8 cellular contexts compared by ENCODE assay signal in genomic region chr6:128491643-128492206, GRCh38. TPM values are rescaled to one million over a fixed set of nuclear protein-coding genes. Genes with fewer than 3 reads are reported as not detected.
DNase-seq lines count a peak whose midpoint lies in the region; ATAC-seq and TF ChIP-seq lines count a peak whose summit lies in the region.

No MANE protein-coding gene starts in this region.

- no peaks in the 10 kb centered on the region for H3K9me3 ChIP-seq in CD4-positive, alpha-beta T cell (ENCODE audit: control insufficient read depth, low read length)
- H3K9me3 ChIP-seq in SK-N-MC (ENCODE audit: low read depth, low read length) (no peaks in the 10 kb centered on the region), gastroesophageal sphincter (no peaks in the 10 kb centered on the region), sigmoid colon (no peaks in the 10 kb centered on the region)

- H3K4me1 Mint-ChIP-seq in CD4-positive, alpha-beta T cell (ENCODE audit: low read depth) = peaks cover 5% of the 10 kb centered on the region

- TF ChIP-seq EP300 in gastroesophageal sphincter (IDR thresholded peaks at IDR 0.05) (no peak), sigmoid colon (IDR thresholded peaks at IDR 0.05) (no peak)

- H3K36me3 ChIP-seq in SK-N-MC (ENCODE audit: insufficient read depth, low read length) (no peaks in the 10 kb centered on the region), gastroesophageal sphincter (no peaks in the 10 kb centered on the region), sigmoid colon (no peaks in the 10 kb centered on the region)

- H3K9me3 Mint-ChIP-seq in CD4-positive, alpha-beta T cell = no peaks in the 10 kb centered on the region

- H3K36me3 Mint-ChIP-seq in CD4-positive, alpha-beta T cell (ENCODE audit: low read depth) = no peaks in the 10 kb centered on the region

- peaks cover 21% of the 10 kb centered on the region for H3K27me3 Mint-ChIP-seq in CD4-positive, alpha-beta T cell

- CTCF ChIA-PET in CD4-positive, alpha-beta T cell (lab: Charles Lee) = no interaction called here

- DNase-seq in CD4-positive, alpha-beta T cell = no peak
- peak; percentile 66 for DNase-seq in SK-N-MC (ENCODE audit: low read depth, low spot score)
- no peak for DNase-seq in sigmoid colon
- DNase-seq in EL = no peak

- TF ChIP-seq POLR2A in gastroesophageal sphincter (IDR thresholded peaks at IDR 0.05) (no peak), sigmoid colon (IDR thresholded peaks at IDR 0.05) (no peak)

- ATAC-seq in CD4-positive, alpha-beta T cell (ENCODE audit: poor library complexity) = no peak
- ATAC-seq in HG02623 (IDR thresholded peaks at IDR 0.05; ENCODE audit: unreplicated experiment) = peak; percentile 54
- peak; percentile 69 for ATAC-seq in gastroesophageal sphincter
- ATAC-seq in GM19328 (IDR thresholded peaks at IDR 0.05; ENCODE audit: unreplicated experiment) = no peak
- no peak for ATAC-seq in GM19397 (IDR thresholded peaks at IDR 0.05; ENCODE audit: unreplicated experiment)

- peak overlapping the region; percentile 5 for H3K4me3 Mint-ChIP-seq in CD4-positive, alpha-beta T cell

- no peaks in the 10 kb centered on the region for H3K27me3 ChIP-seq in CD4-positive, alpha-beta T cell (ENCODE audit: control insufficient read depth, insufficient read depth, low read length)
- no peaks in the 10 kb centered on the region for H3K27me3 ChIP-seq in gastroesophageal sphincter
- H3K27me3 ChIP-seq in sigmoid colon = no peaks in the 10 kb centered on the region

- H3K9ac ChIP-seq in SK-N-MC (ENCODE audit: insufficient read length) = peak overlapping the region; percentile 49

- H3K27ac ChIP-seq in CD4-positive, alpha-beta T cell (ENCODE audit: low read depth, low read length) = no peak overlapping the region
- H3K27ac ChIP-seq in SK-N-MC = peak overlapping the region; percentile 74
- H3K27ac ChIP-seq in gastroesophageal sphincter = peak overlapping the region; percentile 67 to 91 (median 84)
- peak overlapping the region; percentile 78 to 83 (median 79) for H3K27ac ChIP-seq in sigmoid colon

- POLR2A ChIA-PET in CD4-positive, alpha-beta T cell (lab: Charles Lee) = no interaction called here

- no peak overlapping the region for H3K27ac Mint-ChIP-seq in CD4-positive, alpha-beta T cell

- H3K4me3 ChIP-seq in SK-N-MC (peak overlapping the region; percentile 70), gastroesophageal sphincter (peak overlapping the region; percentile 46 to 81), sigmoid colon (peak overlapping the region; percentile 25 to 47 (median 45))

- WGBS in gastroesophageal sphincter (ENCODE audit: low coverage in 1 of 2), 2 donors = 15 to 22% methylated on average over 5 to 8 of the region's 8 CpGs
- WGBS in sigmoid colon, 2 donors = 8 to 51% methylated on average over 8 of the region's 8 CpGs

- intact Hi-C loops in CD4-positive, alpha-beta T cell (cut with DNase I, micrococcal nuclease) = no loop called here
- intact Hi-C loops in sigmoid colon (cut with DNase I) = no loop called here

- TF ChIP-seq CTCF in CD4-positive, alpha-beta T cell (IDR thresholded peaks at IDR 0.05) = no peak
- TF ChIP-seq CTCF in gastroesophageal sphincter (IDR thresholded peaks at IDR 0.05) = no peak
- no peak for TF ChIP-seq CTCF in sigmoid colon (IDR thresholded peaks at IDR 0.05)

- H3K4me1 ChIP-seq in gastroesophageal sphincter (peaks cover 0 to 65% (median 5%) of the 10 kb centered on the region in 3 donors), sigmoid colon (peaks cover 0 to 34% (median 26%) of the 10 kb centered on the region in 4 donors)

RNA-seq across cellular contexts. Expression of gene PTPRK, which starts 28.7 kb away (rescaled TPM):
- 10 to 100 TPM in 1 of 2 experiments, 1 to 10 TPM in 1; 8.4 to 10.3 TPM for total RNA-seq in CD4-positive, alpha-beta T cell
- total RNA-seq in gastroesophageal sphincter = 10 to 100 TPM; 42.0 to 47.6 (median 45.8) TPM
- total RNA-seq in sigmoid colon = 10 to 100 TPM; 46.7 to 51.3 (median 47.1) TPM
- 10 to 100 TPM in 1 of 3 donors, 1 to 10 TPM in 2; 6.0 to 23.2 (median 9.0) TPM for polyA plus RNA-seq in sigmoid colon

Comparison
In these comparisons a context has a peak if more than half of its experiments do, and no peak if none do; other contexts are left out.
1. ATAC-seq: peak in HG02623 (single experiment) and gastroesophageal sphincter (single experiment); none in CD4-positive, alpha-beta T cell (single experiment), GM19328 (single experiment) and GM19397 (single experiment).
2. Peak in every context shown above with its lines, with median percentiles within 50 percentile points of each other: H3K4me3 ChIP-seq.